25 cellular contexts compared by ENCODE assay signal in the genomic region with DNA sequence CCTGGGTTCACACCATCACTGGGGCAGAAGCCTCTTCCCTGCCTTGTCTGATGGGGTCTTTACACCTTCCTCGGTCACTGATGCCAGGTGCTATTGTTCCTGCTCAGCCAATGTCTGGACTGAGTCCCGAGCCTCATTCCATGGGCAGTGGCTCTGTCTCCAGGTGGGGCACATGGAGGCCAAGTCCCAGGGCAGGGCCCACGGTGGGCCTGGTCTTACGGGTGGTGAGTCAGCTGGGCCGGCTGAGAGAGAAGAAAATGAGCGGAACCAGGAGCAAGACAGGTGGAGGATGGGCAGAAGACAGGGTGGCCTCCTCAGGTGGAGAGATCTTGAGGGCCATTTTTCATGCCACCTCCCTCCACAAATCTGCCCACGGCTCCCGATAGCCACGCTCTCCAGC.
"Had no signal": no experiment of that assay in that cellular context is flagged by ENCODE, and none has a peak within 500 bp of the region (broad histone marks: within the 10 kb centered on the region; RNA-seq: fewer than 3 reads in every experiment).

No MANE protein-coding gene starts in this region.

- H3K27me3 Mint-ChIP-seq: activated CD4-positive, alpha-beta T cell treated with anti-CD3 and anti-CD28 coated beads for 36 hours; activated naive CD4-positive, alpha-beta T cell treated with anti-CD3 and anti-CD28 coated beads, Interleukin-2, amount 10 ng/mL, durations not matched to agents 7 days and 5 days had no signal

- H3K79me2 ChIP-seq: hepatocyte had no signal

- H3K9me3 ChIP-seq: mucosa of descending colon, thyroid gland had no signal

- H3K9me3 Mint-ChIP-seq: activated B cell treated with CpG ODN at 0.5 μM for 24 hours; activated naive CD4-positive, alpha-beta T cell treated with anti-CD3 and anti-CD28 coated beads, Interleukin-2, amount 10 ng/mL, durations not matched to agents 7 days and 5 days; activated T-cell treated with anti-CD3 and anti-CD28 coated beads, Interleukin-2, amount 50 U/mL, for 72 hours; dendritic cell treated with granulocyte-macrophage colony-stimulating factor and Interleukin-4, amounts not matched to agents 40 ng/mL and 50 ng/mL, for 4 days; immature natural killer cell; nephron progenitor cell had no signal

- H3K36me3 ChIP-seq: thyroid gland had no signal

- H3K4me2 ChIP-seq: hepatocyte had no signal

- H3K4me3 ChIP-seq: hepatocyte, mucosa of descending colon, thyroid gland had no signal

- H2AFZ ChIP-seq: hepatocyte had no signal

- DNase-seq: activated B cell treated with CpG ODN at 0.5 μM for 24 hours; activated CD4-positive, alpha-beta T cell treated with anti-CD3 and anti-CD28 coated beads for 36 hours; activated CD4-positive, alpha-beta T cell treated with anti-CD3 and anti-CD28 coated beads, Interleukin-2, amount 50 U/mL, for 4 hours; activated effector memory CD4-positive, alpha-beta T cell treated with anti-CD3 and anti-CD28 coated beads, Interleukin-2, amount 50 U/mL, for 16 hours; activated naive CD4-positive, alpha-beta T cell treated with anti-CD3 and anti-CD28 coated beads, Interleukin-2, amount 10 ng/mL, durations not matched to agents 7 days and 5 days; activated T-cell treated with anti-CD3 and anti-CD28 coated beads, Interleukin-2, amount 50 U/mL, for 72 hours; amygdala; effector CD4-positive, alpha-beta T cell; erythroblast; foreskin keratinocyte; immature natural killer cell; kidney glomerular epithelial cell; mesenchymal stem cell; mucosa of descending colon; nephron progenitor cell; occipital lobe; stimulated activated CD4-positive, alpha-beta T cell treated with anti-CD3 and anti-CD28 coated beads, Interleukin-4, amount 100 ng/mL, for 24 hours; stimulated activated naive CD4-positive, alpha-beta T cell treated with Interleukin-2 at 50 U/mL for 16 hours; T-helper 17 cell had no signal

- H3K4me3 Mint-ChIP-seq: activated B cell treated with CpG ODN at 0.5 μM for 24 hours; activated CD4-positive, alpha-beta T cell treated with anti-CD3 and anti-CD28 coated beads for 36 hours; activated naive CD4-positive, alpha-beta T cell treated with anti-CD3 and anti-CD28 coated beads, Interleukin-2, amount 10 ng/mL, durations not matched to agents 7 days and 5 days; activated T-cell treated with anti-CD3 and anti-CD28 coated beads, Interleukin-2, amount 50 U/mL, for 72 hours; dendritic cell treated with granulocyte-macrophage colony-stimulating factor and Interleukin-4, amounts not matched to agents 40 ng/mL and 50 ng/mL, for 4 days; immature natural killer cell; nephron progenitor cell; T-helper 17 cell had no signal

- H3K4me1 ChIP-seq: foreskin keratinocyte had no signal

- H3K27me3 ChIP-seq: foreskin keratinocyte, hepatocyte, thyroid gland had no signal

- FAIRE-seq: bronchial epithelial cell, endometrium, urothelium cell line had no signal

- H3K27ac Mint-ChIP-seq: activated B cell treated with CpG ODN at 0.5 μM for 24 hours; activated CD4-positive, alpha-beta T cell treated with anti-CD3 and anti-CD28 coated beads for 36 hours; activated naive CD4-positive, alpha-beta T cell treated with anti-CD3 and anti-CD28 coated beads, Interleukin-2, amount 10 ng/mL, durations not matched to agents 7 days and 5 days; activated T-cell treated with anti-CD3 and anti-CD28 coated beads, Interleukin-2, amount 50 U/mL, for 72 hours; dendritic cell treated with granulocyte-macrophage colony-stimulating factor and Interleukin-4, amounts not matched to agents 40 ng/mL and 50 ng/mL, for 4 days; immature natural killer cell; T-helper 17 cell had no signal

- H3K4me1 Mint-ChIP-seq: activated CD4-positive, alpha-beta T cell treated with anti-CD3 and anti-CD28 coated beads for 36 hours; activated naive CD4-positive, alpha-beta T cell treated with anti-CD3 and anti-CD28 coated beads, Interleukin-2, amount 10 ng/mL, durations not matched to agents 7 days and 5 days; immature natural killer cell; T-helper 17 cell had no signal

- H3K36me3 Mint-ChIP-seq: activated naive CD4-positive, alpha-beta T cell treated with anti-CD3 and anti-CD28 coated beads, Interleukin-2, amount 10 ng/mL, durations not matched to agents 7 days and 5 days; immature natural killer cell had no signal

- ATAC-seq: activated CD4-positive, alpha-beta T cell treated with anti-CD3 and anti-CD28 coated beads for 36 hours; activated T-cell treated with anti-CD3 and anti-CD28 coated beads, Interleukin-2, amount 50 U/mL, for 72 hours; foreskin keratinocyte; mucosa of descending colon; T-helper 17 cell had no signal

- H3K27ac ChIP-seq: foreskin keratinocyte, hepatocyte, thyroid gland had no signal
